8 cellular contexts compared by ENCODE assay signal in the genomic region with DNA sequence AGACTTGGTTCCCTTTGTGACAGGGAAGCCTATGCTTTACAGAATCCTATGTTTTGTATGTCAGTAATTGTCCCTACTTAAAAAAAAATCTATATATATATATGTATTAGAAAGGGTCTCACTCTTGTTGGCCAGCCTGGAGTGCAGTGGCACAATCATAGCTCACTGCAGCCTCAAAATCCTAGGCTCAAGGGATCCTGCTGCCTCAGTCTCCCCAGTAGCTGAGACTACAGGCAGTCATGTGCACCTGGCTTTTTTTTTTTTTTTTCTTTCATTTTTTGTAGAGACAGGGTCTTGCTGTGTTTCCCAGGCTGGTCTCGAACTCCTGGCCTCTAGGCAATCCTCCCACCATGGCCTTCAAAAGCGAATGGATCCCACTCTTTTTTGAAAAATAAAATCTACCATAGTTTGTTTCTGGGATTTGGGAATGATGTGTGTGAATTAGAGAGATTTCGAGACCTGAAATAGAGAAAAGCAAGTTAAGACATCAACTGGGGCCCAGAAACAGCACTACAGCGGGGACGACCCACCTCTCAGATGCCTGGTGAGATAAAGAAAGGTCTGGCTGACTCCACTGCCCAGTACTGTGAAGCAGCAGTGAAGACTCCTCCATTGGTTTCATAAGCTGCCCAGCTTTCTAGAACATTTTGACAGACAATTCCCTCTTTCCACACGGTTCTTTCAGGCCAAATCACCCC. TPM values are rescaled to one million over a fixed set of nuclear protein-coding genes. Genes with fewer than 3 reads are reported as not detected.
DNase-seq lines count a peak whose midpoint lies in the region; ATAC-seq and TF ChIP-seq lines count a peak whose summit lies in the region.

No MANE protein-coding gene starts in this region.

- H3K9me3 ChIP-seq in ascending aorta, result no peaks in the 10 kb centered on the region
- no peaks in the 10 kb centered on the region for H3K9me3 ChIP-seq in lower lobe of right lung
- no peaks in the 10 kb centered on the region for H3K9me3 ChIP-seq in transverse colon

- no peak for ATAC-seq in activated T-cell treated with anti-CD3 and anti-CD28 coated beads, Interleukin-2, amount 50 U/mL, for 72 hours (replicated peaks in 1 of 2)
- ATAC-seq in lower lobe of right lung (no peak), GM19035 (IDR thresholded peaks at IDR 0.05; ENCODE audit: unreplicated experiment) (no peak), GM21367 (IDR thresholded peaks at IDR 0.05; ENCODE audit: unreplicated experiment) (no peak)

- intact Hi-C loops in ascending aorta (cut with DNase I), result loop anchor here (2.0 kb wide), 1 partner anchor 72 kb away; no protein-coding TSS in a partner anchor
- intact Hi-C loops in lower lobe of right lung (cut with DNase I), result no loop called here
- intact Hi-C loops in transverse colon (cut with DNase I; ENCODE audit: low total_unique reads), result loop anchor here (5.0 kb wide), 1 partner anchor 77 kb away; a partner anchor contains a TSS

- no peak for TF ChIP-seq EP300 in transverse colon (IDR thresholded peaks at IDR 0.05; ENCODE audit: low read depth)

- in situ Hi-C loops in transverse colon (cut with MboI; ENCODE audit: low pct_ligation_motif_present in 1 of 4, low pct_unique_long_range_greater_than_20kb in 1 of 4, low sequenced_read_pairs in 3 of 4), result loop anchor here in 2 of 4 donors (10.0 kb wide), 1 partner anchor 84 kb away; no protein-coding TSS in a partner anchor

- H3K27me3 ChIP-seq in ascending aorta (no peaks in the 10 kb centered on the region), lower lobe of right lung (ENCODE audit: low read depth) (no peaks in the 10 kb centered on the region), transverse colon (no peaks in the 10 kb centered on the region)

- H3K4me3 Mint-ChIP-seq in activated T-cell treated with anti-CD3 and anti-CD28 coated beads, Interleukin-2, amount 50 U/mL, for 72 hours, result peak overlapping the region; percentile 88 to 99

- H3K9me3 Mint-ChIP-seq in activated T-cell treated with anti-CD3 and anti-CD28 coated beads, Interleukin-2, amount 50 U/mL, for 72 hours, result peaks cover 0 to 2% of the 10 kb centered on the region in 2 donors

- no peak for TF ChIP-seq POLR2A in transverse colon (IDR thresholded peaks at IDR 0.05)

- H3K4me3 ChIP-seq in ascending aorta (peak overlapping the region; percentile 56 to 80), lower lobe of right lung (peak overlapping the region; percentile 91), transverse colon (peak overlapping the region in 3 of 4 donors; percentile 73 to 81 (median 74))

- TF ChIP-seq CTCF in ascending aorta (IDR thresholded peaks at IDR 0.05) (no peak), lower lobe of right lung (IDR thresholded peaks at IDR 0.05) (no peak), transverse colon (IDR thresholded peaks at IDR 0.05) (peak in 1 of 5 experiments; percentile 8)

- H3K36me3 ChIP-seq in ascending aorta (peaks cover 20 to 24% of the 10 kb centered on the region in 2 donors), lower lobe of right lung (peaks cover 10% of the 10 kb centered on the region), transverse colon (peaks cover 0 to 12% (median 0%) of the 10 kb centered on the region in 4 donors)

- peaks cover 56% of the 10 kb centered on the region for H3K4me1 Mint-ChIP-seq in activated T-cell treated with anti-CD3 and anti-CD28 coated beads, Interleukin-2, amount 50 U/mL, for 72 hours (ENCODE audit: low read depth)

- H3K27ac Mint-ChIP-seq in activated T-cell treated with anti-CD3 and anti-CD28 coated beads, Interleukin-2, amount 50 U/mL, for 72 hours, result peak overlapping the region; percentile 100

- peaks cover 31 to 33% of the 10 kb centered on the region in 2 donors for H3K36me3 Mint-ChIP-seq in activated T-cell treated with anti-CD3 and anti-CD28 coated beads, Interleukin-2, amount 50 U/mL, for 72 hours (ENCODE audit: insufficient read depth in 2 of 2)

- H3K27ac ChIP-seq in ascending aorta, result peak overlapping the region; percentile 97 to 99
- peak overlapping the region; percentile 100 for H3K27ac ChIP-seq in lower lobe of right lung
- H3K27ac ChIP-seq in transverse colon, result peak overlapping the region; percentile 100

- WGBS in transverse colon (ENCODE audit: low coverage in 1 of 2), 2 donors, result 31 to 39% methylated on average over 6 of the region's 6 CpGs

- no peak for DNase-seq in activated T-cell treated with anti-CD3 and anti-CD28 coated beads, Interleukin-2, amount 50 U/mL, for 72 hours
- no peak for DNase-seq in activated T-cell treated with anti-CD3 and anti-CD28 coated beads for 4 hours
- DNase-seq in ascending aorta (ENCODE audit: low spot score in 2 of 2), result no peak
- DNase-seq in lower lobe of right lung, result peak; percentile 19
- DNase-seq in transverse colon, result peak; percentile 10
- DNase-seq in DMS 273 (lab: John Stamatoyannopoulos, UW; ENCODE audit: unreplicated experiment), result no peak

- H3K4me1 ChIP-seq in ascending aorta, result peaks cover 32 to 46% of the 10 kb centered on the region in 2 donors
- peaks cover 54% of the 10 kb centered on the region for H3K4me1 ChIP-seq in lower lobe of right lung
- H3K4me1 ChIP-seq in transverse colon, result peaks cover 39 to 63% (median 57%) of the 10 kb centered on the region in 4 donors

- no peaks in the 10 kb centered on the region for H3K27me3 Mint-ChIP-seq in activated T-cell treated with anti-CD3 and anti-CD28 coated beads, Interleukin-2, amount 50 U/mL, for 72 hours (ENCODE audit: low read depth)

RNA-seq across cellular contexts. Expression of a gene that starts 1.9 kb away (rescaled TPM):
- total RNA-seq in activated T-cell treated with anti-CD3 and anti-CD28 coated beads, Interleukin-2, amount 50 U/mL, for 72 hours, result 1,000 to 10,000 TPM in 1 of 2 donors, 100 to 1,000 TPM in 1; 678 to 1,151 TPM
- 180 TPM for total RNA-seq in ascending aorta
- total RNA-seq in lower lobe of right lung, result 980 TPM
- 100 to 1,000 TPM; 370 to 782 (median 680) TPM for total RNA-seq in transverse colon

RNA-seq across cellular contexts. Expression of a gene that starts 34.2 kb away (rescaled TPM):
- total RNA-seq in activated T-cell treated with anti-CD3 and anti-CD28 coated beads, Interleukin-2, amount 50 U/mL, for 72 hours, result 10 to 100 TPM; 43.5 to 47.2 TPM
- total RNA-seq in ascending aorta (99.3 TPM), lower lobe of right lung (22.6 TPM), transverse colon (100 to 1,000 TPM in 3 of 4 donors, 10 to 100 TPM in 1; 64.3 to 164 (median 128) TPM)

RNA-seq across cellular contexts. Expression of a gene that starts 38.2 kb away (rescaled TPM):
- total RNA-seq in activated T-cell treated with anti-CD3 and anti-CD28 coated beads, Interleukin-2, amount 50 U/mL, for 72 hours, result 10 to 100 TPM; 16.4 to 18.8 TPM
- total RNA-seq in ascending aorta (11.4 TPM), lower lobe of right lung (13.0 TPM), transverse colon (1 to 10 TPM; 2.2 to 5.6 (median 5.2) TPM)

Comparison
In these comparisons a context has a peak if more than half of its experiments do, and no peak if none do; other contexts are left out.
1. DNase-seq: peak in lower lobe of right lung (single experiment) and transverse colon (single experiment); none in activated T-cell treated with anti-CD3 and anti-CD28 coated beads, Interleukin-2, amount 50 U/mL, for 72 hours (0 of 2), activated T-cell treated with anti-CD3 and anti-CD28 coated beads for 4 hours (single experiment), ascending aorta (0 of 2) and DMS 273 (single experiment).
2. Peak in every context shown above with its lines, with median percentiles within 50 percentile points of each other: H3K27ac ChIP-seq and H3K4me3 ChIP-seq.